In the genomic region with DNA sequence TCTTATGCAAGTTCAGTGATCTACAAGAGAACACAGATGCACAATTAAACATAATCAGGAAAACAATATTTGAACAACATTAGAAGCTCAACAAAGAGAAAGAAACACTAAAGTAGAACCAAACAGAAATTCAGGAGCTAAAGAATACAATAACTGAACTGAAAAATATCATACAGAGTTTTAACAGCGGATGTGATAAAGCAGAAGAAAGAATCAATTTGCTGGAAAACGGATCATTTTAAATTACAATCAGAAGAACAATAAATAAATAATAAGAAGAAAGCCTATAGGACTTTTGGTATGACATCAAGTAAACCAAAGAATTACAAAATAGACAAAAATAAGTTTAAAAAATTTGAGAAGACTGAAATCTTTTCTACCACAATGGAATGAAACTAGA, we compare ENCODE assay signal across 38 cellular contexts. TPM values are rescaled to one million over a fixed set of nuclear protein-coding genes. Genes with fewer than 3 reads are reported as not detected.
"Had no signal": no experiment of that assay in that cellular context is flagged by ENCODE, and none has a peak within 500 bp of the region (broad histone marks: within the 10 kb centered on the region; RNA-seq: fewer than 3 reads in every experiment).

No MANE protein-coding gene starts in this region.

- DNase-seq: Karpas-422, Kasumi-1, MG63, MM.1S, MV-4-11, NCI-H1048, NCI-H1092, NCI-H1092 treated with DMSO at 0.1 percent for 48 hours, NCI-H1105, NCI-H1105 treated with DMSO at 0.1 percent for 48 hours, NCI-H1417, NCI-H1417 treated with DMSO at 0.1 percent for 48 hours, NCI-H1436, NCI-H1436 treated with DMSO at 0.1 percent for 48 hours, NCI-H146, NCI-H1694, NCI-H1694 treated with DMSO at 0.1 percent for 48 hours, NCI-H187, NCI-H187 treated with DMSO at 0.1 percent for 48 hours, NCI-H1930, NCI-H2029, NCI-H2029 treated with DMSO at 0.1 percent for 48 hours, NCI-H2081, NCI-H2081 treated with DMSO at 0.1 percent for 48 hours, NCI-H2107, NCI-H2171, NCI-H2171 treated with DMSO at 0.1 percent for 48 hours, NCI-H2227 treated with DMSO at 0.1 percent for 48 hours, NCI-H226, NCI-H345, NCI-H446, NCI-H446 treated with DMSO at 0.1 percent for 48 hours, NCI-H510A, NCI-H510A treated with DMSO at 0.1 percent for 48 hours had no signal

- H3K36me3 ChIP-seq: MG63 had no signal

- H3K27me3 ChIP-seq: MG63 had no signal

- H3K4me3 ChIP-seq: MG63 had no signal

RNA-seq across cellular contexts. Expression of a gene that starts 36.3 kb away (rescaled TPM):
- total RNA-seq: MCF 10A, NCI-H460 had no signal

RNA-seq across cellular contexts. Expression of a gene that starts 52.9 kb away (rescaled TPM):
- total RNA-seq: LHCN-M2, M059J, MCF 10A had no signal
